In the genomic region with DNA sequence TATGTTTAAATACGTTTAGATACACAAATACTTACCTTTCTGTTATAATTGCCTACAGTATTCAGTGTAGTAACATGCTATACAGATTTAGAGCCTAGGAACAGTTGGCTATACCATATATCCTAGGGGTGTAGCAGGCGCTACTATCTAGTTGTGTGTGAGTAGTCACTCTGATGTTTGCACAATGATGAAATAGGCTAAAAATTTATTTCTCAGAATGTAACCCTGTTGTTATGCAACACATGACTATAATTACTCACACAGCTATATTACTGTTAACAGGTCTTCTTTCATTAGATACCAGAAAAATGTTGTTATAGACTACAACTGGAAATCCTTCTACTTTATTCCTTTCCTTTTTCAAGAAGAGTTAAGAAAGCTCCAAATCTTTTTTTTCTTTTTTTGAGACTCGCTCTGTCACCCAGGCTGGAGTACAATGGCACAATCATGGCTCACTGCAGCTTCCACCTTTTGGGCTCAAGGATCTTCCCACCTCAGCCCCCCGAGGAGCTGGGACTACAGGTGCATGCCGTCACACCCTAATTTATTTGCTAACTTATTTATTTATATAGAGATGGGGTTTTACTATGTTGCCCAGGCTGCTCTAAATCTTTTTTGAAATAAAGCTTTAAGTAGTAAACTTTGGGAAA, we compare ENCODE assay signal across 10 cellular contexts. TPM values are rescaled to one million over a fixed set of nuclear protein-coding genes. Genes with fewer than 3 reads are reported as not detected.
DNase-seq lines count a peak whose midpoint lies in the region; ATAC-seq and TF ChIP-seq lines count a peak whose summit lies in the region.
"Had no signal": no experiment of that assay in that cellular context is flagged by ENCODE, and none has a peak within 500 bp of the region (broad histone marks: within the 10 kb centered on the region; RNA-seq: fewer than 3 reads in every experiment).

No MANE protein-coding gene starts in this region.

- H3K9me3 Mint-ChIP-seq in natural killer cell treated with Interleukin-12 subunit alpha and Interleukin-12 subunit beta and Interleukin-15 and Interleukin-18, amount 100 ng/mL, for 72 hours = no peaks in the 10 kb centered on the region
- H3K9me3 Mint-ChIP-seq in natural killer cell = no peaks in the 10 kb centered on the region

- H3K4me3 Mint-ChIP-seq in natural killer cell treated with Interleukin-12 subunit alpha and Interleukin-12 subunit beta and Interleukin-15 and Interleukin-18, amount 100 ng/mL, for 72 hours = no peak overlapping the region
- H3K4me3 Mint-ChIP-seq in natural killer cell = no peak overlapping the region

- peak overlapping the region in 1 of 2 donors; percentile 50 for H3K27ac Mint-ChIP-seq in natural killer cell treated with Interleukin-12 subunit alpha and Interleukin-12 subunit beta and Interleukin-15 and Interleukin-18, amount 100 ng/mL, for 72 hours
- H3K27ac Mint-ChIP-seq in natural killer cell = no peak overlapping the region

- in situ Hi-C loops in KBM-7 (cut with MboI; ENCODE audit: low pct_unique_long_range_greater_than_20kb, low sequenced_read_pairs) = no loop called here

- intact Hi-C loops in natural killer cell (cut with micrococcal nuclease) = no loop called here

- peaks cover 25% of the 10 kb centered on the region for H3K36me3 Mint-ChIP-seq in natural killer cell treated with Interleukin-12 subunit alpha and Interleukin-12 subunit beta and Interleukin-15 and Interleukin-18, amount 100 ng/mL, for 72 hours
- H3K36me3 Mint-ChIP-seq in natural killer cell = peaks cover 21% of the 10 kb centered on the region

- no peak for DNase-seq in natural killer cell treated with Interleukin-12 subunit alpha and Interleukin-12 subunit beta and Interleukin-15 and Interleukin-18, amount 100 ng/mL, for 72 hours (ENCODE audit: low spot score)
- DNase-seq in natural killer cell (no peak), amniotic epithelial cell (ENCODE audit: low read depth) (peak; percentile 93), kidney glomerular epithelial cell (lab: John Stamatoyannopoulos, UW) (peak; percentile 35), KBM-7 (no peak), NCI-H446 treated with DMSO at 0.1 percent for 48 hours (lab: John Stamatoyannopoulos, UW) (no peak), SHP77 treated with DMSO at 0.1 percent for 48 hours (lab: John Stamatoyannopoulos, UW) (no peak)
- DNase-seq in stimulated activated CD4-positive, alpha-beta T cell treated with anti-CD3 and anti-CD28 coated beads, Interleukin-2, amount 100 ng/mL, for 48 hours = no peak
- DNase-seq: occipital lobe, T-helper 9 cell had no signal

- H3K4me1 Mint-ChIP-seq in natural killer cell treated with Interleukin-12 subunit alpha and Interleukin-12 subunit beta and Interleukin-15 and Interleukin-18, amount 100 ng/mL, for 72 hours (ENCODE audit: low read depth in 2 of 2) = peaks cover 0 to 3% of the 10 kb centered on the region in 2 donors
- no peaks in the 10 kb centered on the region for H3K4me1 Mint-ChIP-seq in natural killer cell

- TF ChIP-seq CTCF in natural killer cell (IDR thresholded peaks at IDR 0.05) = no peak

- H3K27me3 Mint-ChIP-seq in natural killer cell treated with Interleukin-12 subunit alpha and Interleukin-12 subunit beta and Interleukin-15 and Interleukin-18, amount 100 ng/mL, for 72 hours = no peaks in the 10 kb centered on the region
- H3K27me3 Mint-ChIP-seq in natural killer cell (ENCODE audit: low read depth in 2 of 2) = no peaks in the 10 kb centered on the region

- peak; percentile 57 to 73 for ATAC-seq in natural killer cell treated with Interleukin-12 subunit alpha and Interleukin-12 subunit beta and Interleukin-15 and Interleukin-18, amount 100 ng/mL, for 72 hours
- no peak for ATAC-seq in natural killer cell

RNA-seq across cellular contexts. Expression of gene C2orf74, which starts 48.5 kb away (rescaled TPM):
- 10 to 100 TPM in 1 of 2 donors, 1 to 10 TPM in 1; 8.3 to 10.4 TPM for total RNA-seq in natural killer cell treated with Interleukin-12 subunit alpha and Interleukin-12 subunit beta and Interleukin-15 and Interleukin-18, amount 100 ng/mL, for 72 hours
- 1 to 10 TPM; 5.7 to 6.1 (median 6.0) TPM for total RNA-seq in natural killer cell

Comparison
In these comparisons a context has a peak if more than half of its experiments do, and no peak if none do; other contexts are left out.
1. ATAC-seq: peak in natural killer cell treated with Interleukin-12 subunit alpha and Interleukin-12 subunit beta and Interleukin-15 and Interleukin-18, amount 100 ng/mL, for 72 hours (2 of 2); none in natural killer cell (0 of 3).
2. DNase-seq: peak in amniotic epithelial cell (single experiment) and kidney glomerular epithelial cell (single experiment); none in natural killer cell treated with Interleukin-12 subunit alpha and Interleukin-12 subunit beta and Interleukin-15 and Interleukin-18, amount 100 ng/mL, for 72 hours (single experiment), natural killer cell (single experiment), KBM-7 (single experiment), NCI-H446 treated with DMSO at 0.1 percent for 48 hours (single experiment), SHP77 treated with DMSO at 0.1 percent for 48 hours (single experiment) and stimulated activated CD4-positive, alpha-beta T cell treated with anti-CD3 and anti-CD28 coated beads, Interleukin-2, amount 100 ng/mL, for 48 hours (0 of 2).